Comparison of ENCODE assay signal across 17 cellular contexts in the genomic region with DNA sequence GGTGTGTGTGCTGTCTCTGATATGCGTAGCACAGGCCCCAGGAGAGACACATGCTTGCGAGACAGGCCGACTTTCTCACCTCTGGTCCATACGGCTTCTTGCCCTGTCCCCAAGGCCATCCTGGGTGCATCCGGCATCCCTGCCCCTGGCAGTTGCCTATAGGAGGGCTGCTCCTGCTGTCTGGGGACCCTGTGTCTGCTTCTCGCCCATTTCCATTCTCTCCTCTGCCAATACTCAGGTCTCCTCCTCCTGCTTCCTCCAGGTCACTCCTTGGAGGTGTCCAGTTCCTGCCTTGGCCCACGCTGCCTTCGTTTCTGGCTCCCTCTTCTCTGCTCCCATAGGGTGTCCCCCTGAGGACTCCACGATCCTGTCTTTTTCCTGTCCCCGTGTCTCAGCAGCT.
"Had no signal": no experiment of that assay in that cellular context is flagged by ENCODE, and none has a peak within 500 bp of the region (broad histone marks: within the 10 kb centered on the region; RNA-seq: fewer than 3 reads in every experiment).

No MANE protein-coding gene starts in this region.

- H3K4me2 ChIP-seq: SK-N-SH had no signal

- DNase-seq: KBM-7, MV-4-11, NCI-H1048, NCI-H1105, NCI-H1417, NCI-H1436 treated with DMSO at 0.1 percent for 48 hours, NCI-H1694, NCI-H187 treated with DMSO at 0.1 percent for 48 hours, NCI-H2029 treated with DMSO at 0.1 percent for 48 hours, NCI-H2171 treated with DMSO at 0.1 percent for 48 hours, NCI-H2227 treated with DMSO at 0.1 percent for 48 hours, NCI-H524, NCI-H526 treated with DMSO at 0.1 percent for 48 hours, NCI-H748 treated with DMSO at 0.1 percent for 48 hours, SHP77, SK-N-SH had no signal

- H3K9me3 ChIP-seq: SK-N-SH had no signal

- H3K27ac ChIP-seq: RWPE1 had no signal

- H3K9ac ChIP-seq: SK-N-SH had no signal
